1 cellular context compared by ENCODE assay signal in genomic region chr12:68780731-68781130, GRCh38.
TF ChIP-seq lines count a peak whose summit lies in the region.

No MANE protein-coding gene starts in this region.

TF ChIP-seq in GM23338, 12 proteins besides CTCF, POLR2A, EP300 and RAD21:
- TF ChIP-seq STAT1 (IDR thresholded peaks at IDR 0.05; ENCODE audit: unreplicated experiment), result no peak
- no peak for TF ChIP-seq ZNF114 (CRISPR knock-in tag; IDR thresholded peaks at IDR 0.05)
- no peak for TF ChIP-seq NANOG (IDR thresholded peaks at IDR 0.05; ENCODE audit: borderline replicate concordance)
- TF ChIP-seq POLR2AphosphoS5 (IDR thresholded peaks at IDR 0.05; ENCODE audit: low read depth), result no peak
- TF ChIP-seq REST (IDR thresholded peaks at IDR 0.05; ENCODE audit: unreplicated experiment), result no peak
- no peak for TF ChIP-seq CREB1 (CRISPR knock-in tag; IDR thresholded peaks at IDR 0.05; ENCODE audit: low read depth)
- no peak for TF ChIP-seq EZH2 (IDR thresholded peaks at IDR 0.05; ENCODE audit: low read depth, unreplicated experiment)
- no peak for TF ChIP-seq ETS1 (IDR thresholded peaks at IDR 0.05)
- no peak for TF ChIP-seq ZNF462 (CRISPR knock-in tag; IDR thresholded peaks at IDR 0.05)
- TF ChIP-seq EZH2phosphoT487 (IDR thresholded peaks at IDR 0.05; ENCODE audit: unreplicated experiment), result no peak
- no peak for TF ChIP-seq JUNB (IDR thresholded peaks at IDR 0.05; ENCODE audit: unreplicated experiment)
- no peak for TF ChIP-seq ZNF331 (CRISPR knock-in tag; IDR thresholded peaks at IDR 0.05; ENCODE audit: low read depth)
